19 cellular contexts compared by ENCODE assay signal in the genomic region with DNA sequence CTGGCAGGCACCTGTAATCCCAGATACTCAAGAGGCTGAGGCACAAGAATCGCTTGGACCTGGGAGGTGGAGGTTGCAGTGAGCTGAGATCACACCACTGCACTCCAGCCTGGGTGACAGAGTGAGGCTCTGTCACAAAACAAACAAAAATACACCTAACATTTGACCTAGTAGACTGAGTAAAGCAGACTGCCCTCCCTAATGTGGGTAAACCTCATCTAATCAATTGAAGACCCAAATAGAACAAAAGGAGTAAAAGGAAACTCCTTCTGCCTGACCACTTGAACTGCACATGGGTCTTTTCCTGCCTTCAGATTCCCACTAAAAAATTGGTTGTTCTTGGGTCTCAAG.
"Had no signal": no experiment of that assay in that cellular context is flagged by ENCODE, and none has a peak within 500 bp of the region (broad histone marks: within the 10 kb centered on the region; RNA-seq: fewer than 3 reads in every experiment).

No MANE protein-coding gene starts in this region.

- H3K4me3 Mint-ChIP-seq: endodermal cell, natural killer cell had no signal

- H3K36me3 Mint-ChIP-seq: natural killer cell had no signal

- H3K4me1 Mint-ChIP-seq: endodermal cell, natural killer cell had no signal

- H3K9me3 Mint-ChIP-seq: natural killer cell had no signal

- H3K27ac Mint-ChIP-seq: endodermal cell, natural killer cell, progenitor cell of endocrine pancreas had no signal

- DNase-seq: effector CD8-positive, alpha-beta T cell; endodermal cell; foreskin keratinocyte; heart left ventricle; hippocampal formation; left cardiac atrium; left ventricle myocardium inferior; lower lobe of right lung; natural killer cell; right lobe of liver; small intestine; stimulated activated CD4-positive, alpha-beta T cell treated with anti-CD3 and anti-CD28 coated beads, Interleukin-15, amount 100 ng/mL, for 24 hours; stimulated activated CD4-positive, alpha-beta T cell treated with anti-CD3 and anti-CD28 coated beads, Interleukin-2, amount 100 ng/mL, for 48 hours; stimulated activated CD8-positive, alpha-beta memory T cell treated with anti-CD3 and anti-CD28 coated beads, Interleukin-4, amount 100 ng/mL, for 48 hours; stimulated activated naive CD4-positive, alpha-beta T cell treated with Interleukin-2 at 50 U/mL for 16 hours; substantia nigra; upper lobe of left lung had no signal

- ATAC-seq: gastroesophageal sphincter, left cardiac atrium, natural killer cell had no signal
